Comparison of ENCODE assay signal across 20 cellular contexts in genomic region chr19:34502582-34503545, GRCh38. TPM values are rescaled to one million over a fixed set of nuclear protein-coding genes. Genes with fewer than 3 reads are reported as not detected.
DNase-seq lines count a peak whose midpoint lies in the region; ATAC-seq lines count a peak whose summit lies in the region.
"Had no signal": no experiment of that assay in that cellular context is flagged by ENCODE, and none has a peak within 500 bp of the region (broad histone marks: within the 10 kb centered on the region; RNA-seq: fewer than 3 reads in every experiment).

No MANE protein-coding gene starts in this region.

- no peak overlapping the region for H3K27ac Mint-ChIP-seq in activated CD4-positive, alpha-beta T cell treated with anti-CD3 and anti-CD28 coated beads, Interleukin-2, amount 10 ng/mL, durations not matched to agents 24 days and 14 days
- H3K27ac Mint-ChIP-seq: activated naive CD8-positive, alpha-beta T cell treated with anti-CD3 and anti-CD28 coated beads, Interleukin-2, amount 10 ng/mL, durations not matched to agents 7 days and 5 days; activated T-helper 17 cell treated with anti-CD3 and anti-CD28 coated beads, Interleukin-2, amount 50 U/mL, for 72 hours had no signal

- no peaks in the 10 kb centered on the region for H3K9me3 ChIP-seq in adipocyte (ENCODE audit: control insufficient read depth, low read length)
- H3K9me3 ChIP-seq: body of pancreas, HAP-1, psoas muscle had no signal

- no peak for ATAC-seq in GM21737 (IDR thresholded peaks at IDR 0.05; ENCODE audit: unreplicated experiment)
- ATAC-seq: activated T-helper 17 cell treated with anti-CD3 and anti-CD28 coated beads, Interleukin-2, amount 50 U/mL, for 72 hours; body of pancreas; psoas muscle had no signal

- H3K4me1 Mint-ChIP-seq in activated CD4-positive, alpha-beta T cell treated with anti-CD3 and anti-CD28 coated beads, Interleukin-2, amount 10 ng/mL, durations not matched to agents 24 days and 14 days: peaks cover 3% of the 10 kb centered on the region
- H3K4me1 Mint-ChIP-seq: activated naive CD8-positive, alpha-beta T cell treated with anti-CD3 and anti-CD28 coated beads, Interleukin-2, amount 10 ng/mL, durations not matched to agents 7 days and 5 days; activated T-helper 17 cell treated with anti-CD3 and anti-CD28 coated beads, Interleukin-2, amount 50 U/mL, for 72 hours had no signal

- H3K4me3 ChIP-seq in adipocyte (ENCODE audit: low read length): no peak overlapping the region
- H3K4me3 ChIP-seq: body of pancreas, HAP-1, psoas muscle had no signal

- H3K4me3 Mint-ChIP-seq in activated CD4-positive, alpha-beta T cell treated with anti-CD3 and anti-CD28 coated beads, Interleukin-2, amount 10 ng/mL, durations not matched to agents 24 days and 14 days: no peak overlapping the region
- H3K4me3 Mint-ChIP-seq: activated naive CD8-positive, alpha-beta T cell treated with anti-CD3 and anti-CD28 coated beads, Interleukin-2, amount 10 ng/mL, durations not matched to agents 7 days and 5 days; activated T-helper 17 cell treated with anti-CD3 and anti-CD28 coated beads, Interleukin-2, amount 50 U/mL, for 72 hours had no signal

- H3K27me3 Mint-ChIP-seq in activated CD4-positive, alpha-beta T cell treated with anti-CD3 and anti-CD28 coated beads, Interleukin-2, amount 10 ng/mL, durations not matched to agents 24 days and 14 days: peaks cover 6% of the 10 kb centered on the region

- DNase-seq in AG08395 (ENCODE audit: low spot score) (peak; percentile 37), GM03348 (ENCODE audit: low spot score) (peak; percentile 37), adipocyte (ENCODE audit: low read depth) (peak; percentile 7), mesenteric fat pad (ENCODE audit: low spot score) (peak; percentile 84), hypothalamus (lab: John Stamatoyannopoulos, UW) (no peak), medulla oblongata (ENCODE audit: extremely low spot score) (no peak)
- no peak for DNase-seq in activated CD4-positive, alpha-beta T cell treated with anti-CD3 and anti-CD28 coated beads, Interleukin-2, amount 10 ng/mL, durations not matched to agents 24 days and 14 days
- DNase-seq: activated CD4-positive, CD25-positive, alpha-beta regulatory T cell; activated naive CD8-positive, alpha-beta T cell treated with anti-CD3 and anti-CD28 coated beads, Interleukin-2, amount 10 ng/mL, durations not matched to agents 7 days and 5 days; AML-193; body of pancreas; left cardiac atrium; NCI-H146; NCI-H82; psoas muscle; stimulated activated CD8-positive, alpha-beta memory T cell treated with anti-CD3 and anti-CD28 coated beads, Interleukin-4, amount 100 ng/mL, for 48 hours; T-helper 9 cell had no signal

- H3K36me3 Mint-ChIP-seq in activated CD4-positive, alpha-beta T cell treated with anti-CD3 and anti-CD28 coated beads, Interleukin-2, amount 10 ng/mL, durations not matched to agents 24 days and 14 days (ENCODE audit: low read depth): no peaks in the 10 kb centered on the region
- H3K36me3 Mint-ChIP-seq: activated naive CD8-positive, alpha-beta T cell treated with anti-CD3 and anti-CD28 coated beads, Interleukin-2, amount 10 ng/mL, durations not matched to agents 7 days and 5 days had no signal

- peaks cover 28% of the 10 kb centered on the region for H3K4me1 ChIP-seq in adipocyte (ENCODE audit: control insufficient read depth, insufficient read depth, low read length)
- H3K4me1 ChIP-seq: HAP-1, psoas muscle had no signal

- H3K9me3 Mint-ChIP-seq in activated CD4-positive, alpha-beta T cell treated with anti-CD3 and anti-CD28 coated beads, Interleukin-2, amount 10 ng/mL, durations not matched to agents 24 days and 14 days: no peaks in the 10 kb centered on the region
- H3K9me3 Mint-ChIP-seq: activated naive CD8-positive, alpha-beta T cell treated with anti-CD3 and anti-CD28 coated beads, Interleukin-2, amount 10 ng/mL, durations not matched to agents 7 days and 5 days; activated T-helper 17 cell treated with anti-CD3 and anti-CD28 coated beads, Interleukin-2, amount 50 U/mL, for 72 hours had no signal

- H3K27me3 ChIP-seq in adipocyte (replicated peaks; ENCODE audit: control insufficient read depth, insufficient read depth, low read length): no peaks in the 10 kb centered on the region
- H3K27me3 ChIP-seq: body of pancreas had no signal

- intact Hi-C loops in activated CD4-positive, alpha-beta T cell treated with anti-CD3 and anti-CD28 coated beads, Interleukin-2, amount 10 ng/mL, durations not matched to agents 24 days and 14 days (cut with micrococcal nuclease): no loop called here

- peaks cover 3% of the 10 kb centered on the region for H3K36me3 ChIP-seq in adipocyte (ENCODE audit: control insufficient read depth, insufficient read depth, low read length, severe bottlenecking)

- peak overlapping the region; percentile 13 for H3K9ac ChIP-seq in adipocyte (ENCODE audit: low read length)

RNA-seq across cellular contexts. Expression of gene WTIP, which starts 21.3 kb away (rescaled TPM):
- 25.3 TPM for total RNA-seq in mesenteric fat pad
- 0.47 and 1.0 TPM in 2 replicates for total RNA-seq in activated CD4-positive, alpha-beta T cell treated with anti-CD3 and anti-CD28 coated beads, Interleukin-2, amount 10 ng/mL, durations not matched to agents 24 days and 14 days

Comparison
In these comparisons a context has a peak if more than half of its experiments do, and no peak if none do; other contexts are left out.
1. DNase-seq: peak in AG08395 (single experiment), GM03348 (single experiment), adipocyte (single experiment) and mesenteric fat pad (single experiment); none in hypothalamus (0 of 51), medulla oblongata (single experiment) and activated CD4-positive, alpha-beta T cell treated with anti-CD3 and anti-CD28 coated beads, Interleukin-2, amount 10 ng/mL, durations not matched to agents 24 days and 14 days (single experiment).
2. RNA of gene WTIP, which starts 21.3 kb away (total RNA-seq): 25.3 TPM in mesenteric fat pad (single experiment); 0.47 to 1.0 TPM in activated CD4-positive, alpha-beta T cell treated with anti-CD3 and anti-CD28 coated beads, Interleukin-2, amount 10 ng/mL, durations not matched to agents 24 days and 14 days; every median in the first group is over 10 times any median in the second.